26 cellular contexts compared by ENCODE assay signal in genomic region chr6:158188591-158188990, GRCh38.
"Had no signal": no experiment of that assay in that cellular context is flagged by ENCODE, and none has a peak within 500 bp of the region (broad histone marks: within the 10 kb centered on the region; RNA-seq: fewer than 3 reads in every experiment).

No MANE protein-coding gene starts in this region.

- H3K27me3 ChIP-seq: adrenal gland had no signal

- H3K4me3 ChIP-seq: adrenal gland, SK-N-MC had no signal

- H3K9me3 ChIP-seq: adrenal gland had no signal

- H3K27ac ChIP-seq: adrenal gland, SK-N-MC had no signal

- DNase-seq: activated CD4-positive, alpha-beta T cell treated with anti-CD3 and anti-CD28 coated beads for 36 hours; activated CD4-positive, alpha-beta T cell treated with anti-CD3 and anti-CD28 coated beads, Interleukin-2, amount 10 ng/mL, durations not matched to agents 7 days and 5 days; activated CD4-positive, alpha-beta T cell treated with anti-CD3 and anti-CD28 coated beads, Interleukin-2, amount 50 U/mL, for 48 hours; activated CD8-positive, alpha-beta T cell treated with anti-CD3 and anti-CD28 coated beads, Interleukin-2, amount 10 ng/mL, durations not matched to agents 7 days and 5 days; activated gamma-delta T cell treated with Interleukin-2 at 50 U/mL for 16 hours; activated naive CD4-positive, alpha-beta T cell treated with anti-CD3 and anti-CD28 coated beads for 36 hours; activated T-cell treated with anti-CD3 and anti-CD28 coated beads, Interleukin-2, amount 50 U/mL, for 4 hours; adrenal gland; caudate nucleus; KG1; NCI-H1092 treated with DMSO at 0.1 percent for 48 hours; NCI-H1417; NCI-H146; NCI-H187; NCI-H2029 treated with DMSO at 0.1 percent for 48 hours; NCI-H2107; NCI-H2171; NCI-H510A; NCI-H526; NCI-H748 treated with DMSO at 0.1 percent for 48 hours; OCI-M1; Right ventricle myocardium superior had no signal

- H3K36me3 ChIP-seq: adrenal gland had no signal

- ATAC-seq: activated CD4-positive, alpha-beta T cell treated with anti-CD3 and anti-CD28 coated beads for 36 hours; activated CD4-positive, CD25-positive, alpha-beta regulatory T cell treated with anti-CD3 and anti-CD28 coated beads, Interleukin-2, amount 50 U/mL, for 24 hours; activated CD8-positive, alpha-beta T cell treated with anti-CD3 and anti-CD28 coated beads, Interleukin-2, amount 10 ng/mL, durations not matched to agents 7 days and 5 days; activated naive CD4-positive, alpha-beta T cell treated with anti-CD3 and anti-CD28 coated beads, Interleukin-2, amount 50 U/mL, for 72 hours; activated T-cell treated with anti-CD3 and anti-CD28 coated beads, Interleukin-2, amount 50 U/mL, for 4 hours; WTC11 had no signal
